In the genomic region with DNA sequence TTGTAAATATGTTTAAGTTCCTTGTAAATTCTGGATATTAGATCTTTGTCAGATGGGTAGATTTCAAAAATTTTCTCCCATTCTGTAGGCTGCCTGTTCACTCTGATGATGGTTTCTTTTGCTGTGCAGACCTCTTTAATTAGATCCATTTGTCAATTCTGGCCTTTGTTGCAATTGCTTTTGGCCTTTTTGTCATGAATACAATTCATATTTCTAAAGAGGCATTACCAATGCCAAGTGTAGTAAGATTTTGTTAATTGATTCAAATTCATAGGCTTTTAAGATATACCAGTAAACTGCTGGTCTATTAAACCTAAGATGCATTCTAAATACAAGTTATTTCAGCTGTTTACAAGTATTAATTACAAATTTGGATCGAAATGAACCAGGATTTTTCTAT, we compare ENCODE assay signal across 22 cellular contexts.
"Had no signal": no experiment of that assay in that cellular context is flagged by ENCODE, and none has a peak within 500 bp of the region (broad histone marks: within the 10 kb centered on the region; RNA-seq: fewer than 3 reads in every experiment).

No MANE protein-coding gene starts in this region.

- ATAC-seq: K562, PC-3, Right ventricle myocardium inferior, SK-N-SH treated with all-trans-retinoic acid at 6 μM for 48 hours had no signal

- H3K27me3 Mint-ChIP-seq: IgD-negative memory B cell had no signal

- H3K9me3 ChIP-seq: MG63, Peyer's patch, SJCRH30 had no signal

- H3K4me3 ChIP-seq: K562, MG63, Peyer's patch, SJCRH30 had no signal

- FAIRE-seq: K562 had no signal

- DNase-seq: MG63, NCI-H1092 treated with DMSO at 0.1 percent for 48 hours, NCI-H1436, NCI-H187, NCI-H2029, NCI-H2081 treated with DMSO at 0.1 percent for 48 hours, NCI-H2171, NCI-H226, NCI-H446, NCI-H510A, NCI-H524 treated with DMSO at 0.1 percent for 48 hours, NCI-H69, NCI-H774, PC-3, Peyer's patch, SHP77 treated with DMSO at 0.1 percent for 48 hours, SJCRH30 had no signal

- H3K9ac ChIP-seq: KMS-11 had no signal

- H3K4me3 Mint-ChIP-seq: IgD-negative memory B cell had no signal

- H3K4me2 ChIP-seq: KMS-11 had no signal

- H3K27ac Mint-ChIP-seq: IgD-negative memory B cell had no signal

- H3K4me1 ChIP-seq: Peyer's patch, SJCRH30 had no signal

- H3K27me3 ChIP-seq: MG63, Peyer's patch, SJCRH30 had no signal

- H3K4me1 Mint-ChIP-seq: IgD-negative memory B cell had no signal
